Comparison of ENCODE assay signal across 11 cellular contexts in the genomic region with DNA sequence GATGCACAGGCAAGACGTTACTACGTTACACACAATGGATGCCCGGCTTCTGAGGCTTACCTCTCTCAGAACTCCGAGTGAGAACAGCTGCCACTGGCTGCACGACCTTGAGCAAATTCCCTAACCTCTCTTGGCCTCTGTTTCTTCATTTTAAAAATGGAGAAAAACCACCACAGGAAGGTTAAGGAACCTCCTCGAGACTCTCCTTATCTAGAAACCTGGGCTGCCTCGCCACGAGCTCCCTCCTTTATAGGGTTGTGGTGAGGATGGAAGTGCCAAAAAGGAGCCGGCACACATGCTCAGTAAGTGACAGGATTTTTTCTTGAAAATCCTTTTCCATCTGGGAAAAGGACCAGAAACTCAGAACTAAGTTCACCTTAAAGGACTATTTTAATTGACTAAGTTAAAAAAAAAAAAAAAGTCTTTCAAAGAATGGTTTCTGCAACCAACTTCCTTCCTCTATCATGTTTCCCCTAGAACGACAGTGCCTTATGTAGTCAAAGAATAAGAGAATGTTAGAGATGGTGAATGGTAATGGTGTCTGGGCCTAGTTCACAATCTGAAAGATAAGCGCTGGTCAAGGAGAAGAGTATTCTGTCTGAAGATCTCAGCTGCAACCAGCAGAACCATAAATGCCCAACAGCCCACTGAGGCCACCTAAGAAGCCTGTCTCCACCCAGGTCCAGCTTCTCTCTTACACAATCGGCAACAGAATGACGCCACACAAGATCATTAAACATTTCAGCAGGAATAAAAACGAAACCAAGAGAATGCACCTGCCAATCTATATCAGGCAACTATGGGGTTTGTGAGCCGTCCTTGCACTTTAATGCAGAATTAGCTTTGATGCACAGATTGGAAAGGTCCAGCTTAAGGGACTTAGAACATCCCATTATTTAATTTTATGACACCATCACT.
A peak's percentile ranks its signal among the peaks of the same experiment; 100 is the strongest.
DNase-seq lines count a peak whose midpoint lies in the region; ATAC-seq, FAIRE-seq and TF ChIP-seq lines count a peak whose summit lies in the region.
"Had no signal": no experiment of that assay in that cellular context is flagged by ENCODE, and none has a peak within 500 bp of the region (broad histone marks: within the 10 kb centered on the region; RNA-seq: fewer than 3 reads in every experiment).

No MANE protein-coding gene starts in this region.

- no peak overlapping the region for H3K4me2 ChIP-seq in GM12878 (ENCODE audit: control insufficient read depth, insufficient read depth)

- peak overlapping the region; percentile 90 for H3K27ac Mint-ChIP-seq in CD8-positive, alpha-beta T cell
- peak overlapping the region; percentile 94 for H3K27ac Mint-ChIP-seq in nephron progenitor cell

- TF ChIP-seq EP300 in GM12878 (IDR thresholded peaks at IDR 0.05; ENCODE audit: borderline replicate concordance in 1 of 2, control insufficient read depth in 1 of 2, low read depth in 2 of 2, low read length in 2 of 2), result no peak

- CTCF ChIA-PET in CD8-positive, alpha-beta T cell (lab: Charles Lee), result interaction anchor here (0.7 kb wide), 1 partner anchor 34 kb away, joined by 3 read pairs; no protein-coding TSS in a partner anchor
- CTCF ChIA-PET in GM12878 (lab: Yijun Ruan, JAX), result interaction anchor here (1.5 kb wide), 1 partner anchor 139 kb away, joined by 4 read pairs; no protein-coding TSS in a partner anchor

- H3K9me3 Mint-ChIP-seq in CD8-positive, alpha-beta T cell, result no peaks in the 10 kb centered on the region
- peaks cover under 1% of the 10 kb centered on the region for H3K9me3 Mint-ChIP-seq in nephron progenitor cell

- H3K36me3 Mint-ChIP-seq in CD8-positive, alpha-beta T cell, result peaks cover 47% of the 10 kb centered on the region
- peaks cover 58% of the 10 kb centered on the region for H3K36me3 Mint-ChIP-seq in nephron progenitor cell (ENCODE audit: low read depth)

- no peak for DNase-seq in CD8-positive, alpha-beta T cell
- peak; percentile 58 for DNase-seq in MV-4-11 (lab: John Stamatoyannopoulos, UW)
- DNase-seq in GM12878 (ENCODE audit: low read depth, low spot score), result no peak
- no peak for DNase-seq in nephron progenitor cell
- no peak for DNase-seq in prostate gland (ENCODE audit: low spot score)
- DNase-seq in GM10266 (ENCODE audit: extremely low spot score), result no peak
- DNase-seq in midbrain (lab: John Stamatoyannopoulos, UW), result no peak
- DNase-seq: activated CD8-positive, alpha-beta memory T cell treated with anti-CD3 and anti-CD28 coated beads, Interleukin-2, amount 50 U/mL, for 48 hours; NCI-H2029 had no signal

- H3K36me3 ChIP-seq in CD8-positive, alpha-beta T cell (ENCODE audit: insufficient read depth, low read length), result no peaks in the 10 kb centered on the region
- H3K36me3 ChIP-seq in GM12878 (ENCODE audit: control insufficient read depth in 2 of 2, insufficient read depth in 2 of 2, low read length in 1 of 2), result peaks cover 11% of the 10 kb centered on the region in 2 experiments
- H3K36me3 ChIP-seq in prostate gland, result no peaks in the 10 kb centered on the region

- H3K79me2 ChIP-seq in GM12878 (ENCODE audit: control insufficient read depth, insufficient read depth, low read length), result peaks cover 4% of the 10 kb centered on the region

- peaks cover 3% of the 10 kb centered on the region; the same call in 1 of the 2 replicates for H4K20me1 ChIP-seq in GM12878 (ENCODE audit: control insufficient read depth, insufficient read depth)

- no peak overlapping the region for H3K4me3 ChIP-seq in CD8-positive, alpha-beta T cell (ENCODE audit: low read depth, low read length)
- no peak overlapping the region for H3K4me3 ChIP-seq in GM12878
- H3K4me3 ChIP-seq in prostate gland, result no peak overlapping the region

- intact Hi-C loops in CD8-positive, alpha-beta T cell (cut with DNase I, micrococcal nuclease), result loop anchor here (5.0 to 10.0 kb wide), 2 partner anchors 39 to 342 kb away; no protein-coding TSS in a partner anchor
- intact Hi-C loops in GM12878 (cut with micrococcal nuclease; ENCODE audit: unreplicated experiment), result no loop called here
- intact Hi-C loops in prostate gland (cut with DNase I), result no loop called here

- ATAC-seq in CD8-positive, alpha-beta T cell, result peak; percentile 63
- ATAC-seq in GM12878 (no peak), GM18858 (IDR thresholded peaks at IDR 0.05; ENCODE audit: unreplicated experiment) (no peak)
- ATAC-seq: HCT116 had no signal

- SMC1A ChIA-PET in GM12878 (lab: Charles Lee; ENCODE audit: uncharacterized antibody, unreplicated experiment), result interaction anchor here (1.2 to 1.3 kb wide), 3 partner anchors 20 to 345 kb away, joined by 3 read pairs; no protein-coding TSS in a partner anchor

- no peak for TF ChIP-seq CTCF in CD8-positive, alpha-beta T cell (IDR thresholded peaks at IDR 0.05)
- TF ChIP-seq CTCF in GM12878 (IDR thresholded peaks at IDR 0.05 in 2 of 3, conservative IDR thresholded peaks at IDR 0.05 in 1 of 3; ENCODE audit: control insufficient read depth in 2 of 3, extremely low read depth in 1 of 3, insufficient read depth in 1 of 3, low read depth in 3 of 3, low read length in 3 of 3), result no peak
- no peak for TF ChIP-seq CTCF in nephron progenitor cell (IDR thresholded peaks at IDR 0.05)
- TF ChIP-seq CTCF in prostate gland (IDR thresholded peaks at IDR 0.05), result no peak
- no peak for TF ChIP-seq CTCF in GM10266 (IDR thresholded peaks at IDR 0.05; ENCODE audit: control insufficient read depth, insufficient read depth, low read depth, missing control alignments)

- H3K9me3 ChIP-seq in CD8-positive, alpha-beta T cell (ENCODE audit: low read length), result no peaks in the 10 kb centered on the region
- H3K9me3 ChIP-seq in GM12878 (replicated peaks; ENCODE audit: control insufficient read depth, insufficient read depth, low read length), result no peaks in the 10 kb centered on the region
- no peaks in the 10 kb centered on the region for H3K9me3 ChIP-seq in prostate gland

- TF ChIP-seq POLR2A in GM12878 (IDR thresholded peaks at IDR 0.05; ENCODE audit: low read depth, low read length) (no peak), prostate gland (IDR thresholded peaks at IDR 0.05) (no peak)

- BruUV-seq in GM12878 (replicated peaks; lab: Mats Ljungman, UMichigan), result no TSS peak

- H3K27me3 ChIP-seq in CD8-positive, alpha-beta T cell (ENCODE audit: insufficient read depth, low read length), result no peaks in the 10 kb centered on the region
- H3K27me3 ChIP-seq in GM12878 (replicated peaks in 1 of 2; ENCODE audit: control insufficient read depth in 2 of 2, insufficient read depth in 2 of 2, low read length in 1 of 2), result no peaks in the 10 kb centered on the region
- H3K27me3 ChIP-seq in prostate gland (replicated peaks; ENCODE audit: insufficient read depth), result no peaks in the 10 kb centered on the region

- H3K4me1 Mint-ChIP-seq in CD8-positive, alpha-beta T cell (ENCODE audit: low read depth), result peaks cover 86% of the 10 kb centered on the region
- H3K4me1 Mint-ChIP-seq in nephron progenitor cell, result peaks cover 91% of the 10 kb centered on the region

- no peak for TF ChIP-seq RAD21 in GM12878 (IDR thresholded peaks at IDR 0.05; ENCODE audit: insufficient read depth, low read depth, low read length)

- no peaks in the 10 kb centered on the region for H3K27me3 Mint-ChIP-seq in CD8-positive, alpha-beta T cell (ENCODE audit: low read depth)
- H3K27me3 Mint-ChIP-seq in nephron progenitor cell (ENCODE audit: low read depth, poor library complexity), result no peaks in the 10 kb centered on the region

- FAIRE-seq in GM12878 (lab: Jason Lieb, UNC), result peak; percentile 47

- H3K9ac ChIP-seq in GM12878 (ENCODE audit: control insufficient read depth, insufficient read depth, low read length), result no peak overlapping the region

- peaks cover 38% of the 10 kb centered on the region for H3K4me1 ChIP-seq in CD8-positive, alpha-beta T cell (ENCODE audit: insufficient read depth, low read length)
- H3K4me1 ChIP-seq in GM12878 (ENCODE audit: control insufficient read depth, insufficient read depth, low read length) (no peaks in the 10 kb centered on the region), prostate gland (replicated peaks) (peaks cover 42% of the 10 kb centered on the region)

- H3K4me3 Mint-ChIP-seq in CD8-positive, alpha-beta T cell, result peak overlapping the region; percentile 53
- H3K4me3 Mint-ChIP-seq in nephron progenitor cell, result no peak overlapping the region

- 83% methylated on average over 15 of the region's 15 CpGs for WGBS in GM12878 (ENCODE audit: insufficient coverage, insufficient replicate concordance, low lambda C conversion rate, missing lambda C conversion rate)
- 70% methylated on average over 15 of the region's 15 CpGs for WGBS in prostate gland

- RAD21 ChIA-PET in GM12878 (lab: Charles Lee; ENCODE audit: unreplicated experiment), result interaction anchor here (1.2 kb wide), 1 partner anchor 45 kb away, joined by 3 read pairs; no protein-coding TSS in a partner anchor

- POLR2A ChIA-PET in CD8-positive, alpha-beta T cell (lab: Charles Lee), result interaction anchor here (1.1 to 2.1 kb wide), 2 partner anchors 12 to 37 kb away, joined by 4 read pairs; no protein-coding TSS in a partner anchor
- POLR2A ChIA-PET in GM12878 (lab: Charles Lee), result interaction anchor here (0.6 kb wide), 1 partner anchor 13 kb away, joined by 4 read pairs; no protein-coding TSS in a partner anchor

- H2AFZ ChIP-seq in GM12878 (ENCODE audit: control insufficient read depth, low read depth, low read length), result no peak overlapping the region

- H3K27ac ChIP-seq in CD8-positive, alpha-beta T cell (ENCODE audit: low read depth, low read length), result no peak overlapping the region
- H3K27ac ChIP-seq in GM12878 (ENCODE audit: control insufficient read depth, insufficient read depth) (no peak overlapping the region), prostate gland (peak overlapping the region in 1 of 2 donors; percentile 12)

- in situ Hi-C loops in GM12878 (cut with MboI), result no loop called here

TF ChIP-seq in GM12878, 131 proteins besides CTCF, POLR2A, EP300 and RAD21 (continues in another document):
- TF ChIP-seq IKZF2 (IDR thresholded peaks at IDR 0.05), result no peak
- no peak for TF ChIP-seq ZNF24 (IDR thresholded peaks at IDR 0.05)
- no peak for TF ChIP-seq NR2C2 (IDR thresholded peaks at IDR 0.05; ENCODE audit: borderline replicate concordance, control insufficient read depth, insufficient read length, low read depth)
- TF ChIP-seq ZBED1 (IDR thresholded peaks at IDR 0.05; ENCODE audit: borderline replicate concordance), result no peak
- TF ChIP-seq MYC (IDR thresholded peaks at IDR 0.05; ENCODE audit: insufficient read depth, insufficient read length, insufficient replicate concordance, low read length, severe bottlenecking), result no peak
- TF ChIP-seq BCL11A (IDR thresholded peaks at IDR 0.05; ENCODE audit: low read depth, low read length), result no peak

Comparison
In these comparisons a context has a peak if more than half of its experiments do, and no peak if none do; other contexts are left out.
1. intact Hi-C loops: an anchor here in CD8-positive, alpha-beta T cell (5.0 to 10.0 kb wide); none called in GM12878 and prostate gland.